In the genomic region with DNA sequence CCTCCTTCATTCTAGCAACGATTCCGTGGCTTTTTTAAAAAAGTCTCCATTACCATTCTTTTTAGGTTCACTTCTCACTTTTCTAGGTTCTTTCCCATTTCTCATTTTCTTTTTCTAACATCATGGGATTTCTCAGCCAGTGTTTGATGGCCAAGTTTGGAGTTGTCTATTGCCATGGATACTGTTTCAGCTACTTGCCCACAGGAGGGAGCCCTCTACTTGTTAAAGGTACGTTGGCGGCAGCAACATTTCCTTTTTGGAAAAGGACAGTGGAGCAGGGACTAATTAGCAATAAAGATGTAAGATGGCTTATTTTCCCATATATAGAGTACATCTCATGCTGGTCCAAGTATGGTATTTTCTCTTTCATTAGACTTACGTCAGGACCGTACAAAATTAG, we compare ENCODE assay signal across 9 cellular contexts.
DNase-seq lines count a peak whose midpoint lies in the region; TF ChIP-seq lines count a peak whose summit lies in the region.
"Had no signal": no experiment of that assay in that cellular context is flagged by ENCODE, and none has a peak within 500 bp of the region (broad histone marks: within the 10 kb centered on the region; RNA-seq: fewer than 3 reads in every experiment).

No MANE protein-coding gene starts in this region.

- H3K4me3 ChIP-seq in H7 (ENCODE audit: insufficient read depth, low read depth, low read length) (no peak overlapping the region), dorsolateral prefrontal cortex (no peak overlapping the region), right atrium auricular region (no peak overlapping the region), vagina (no peak overlapping the region)

- TF ChIP-seq POLR2A in vagina (IDR thresholded peaks at IDR 0.05) = no peak

- H3K9me3 ChIP-seq in right atrium auricular region = no peaks in the 10 kb centered on the region
- no peaks in the 10 kb centered on the region for H3K9me3 ChIP-seq in vagina

- TF ChIP-seq CTCF in dorsolateral prefrontal cortex (IDR thresholded peaks at IDR 0.05 in 54 of 56, conservative IDR thresholded peaks at IDR 0.05 in 2 of 56; ENCODE audit: low read depth in 1 of 56, partially characterized antibody in 56 of 56) (peak in 47 of 56 donors; percentile 11 to 61 (median 38)), right atrium auricular region (IDR thresholded peaks at IDR 0.05) (no peak), vagina (IDR thresholded peaks at IDR 0.05) (no peak)

- DNase-seq in H7 (peak; percentile 27), NCI-H460 (ENCODE audit: extremely low read depth, low read depth) (peak; percentile 32), dorsolateral prefrontal cortex (peak in 2 of 10 donors; percentile 36 to 45), putamen (ENCODE audit: low spot score) (peak; percentile 10), right atrium auricular region (ENCODE audit: low spot score) (no peak), vagina (ENCODE audit: extremely low spot score in 2 of 2) (no peak), GM03348 (ENCODE audit: low spot score) (no peak)
- no peak for DNase-seq in stimulated activated CD4-positive, alpha-beta T cell treated with anti-CD3 and anti-CD28 coated beads, Interleukin-2, amount 100 ng/mL, for 48 hours
- DNase-seq: naive B cell had no signal

- H3K27ac ChIP-seq in dorsolateral prefrontal cortex (no peak overlapping the region), right atrium auricular region (no peak overlapping the region), vagina (no peak overlapping the region)

- H3K27me3 ChIP-seq in H7 (ENCODE audit: control insufficient read depth, insufficient read depth, low read length) = no peaks in the 10 kb centered on the region
- H3K27me3 ChIP-seq in dorsolateral prefrontal cortex = no peaks in the 10 kb centered on the region
- no peaks in the 10 kb centered on the region for H3K27me3 ChIP-seq in right atrium auricular region
- no peaks in the 10 kb centered on the region for H3K27me3 ChIP-seq in vagina

- intact Hi-C loops in dorsolateral prefrontal cortex (cut with DNase I) = no loop called here
- intact Hi-C loops in vagina (cut with DNase I) = no loop called here

- H3K4me1 ChIP-seq in right atrium auricular region (no peaks in the 10 kb centered on the region), vagina (no peaks in the 10 kb centered on the region)

- H3K36me3 ChIP-seq in H7 (replicated peaks; ENCODE audit: control insufficient read depth, insufficient read depth, low read length) = no peaks in the 10 kb centered on the region
- H3K36me3 ChIP-seq in right atrium auricular region = no peaks in the 10 kb centered on the region
- H3K36me3 ChIP-seq in vagina = no peaks in the 10 kb centered on the region

Comparison
In these comparisons a context has a peak if more than half of its experiments do, and no peak if none do; other contexts are left out.
1. DNase-seq: peak in H7 (single experiment), NCI-H460 (single experiment) and putamen (single experiment); none in right atrium auricular region (single experiment), vagina (0 of 2), GM03348 (single experiment) and stimulated activated CD4-positive, alpha-beta T cell treated with anti-CD3 and anti-CD28 coated beads, Interleukin-2, amount 100 ng/mL, for 48 hours (0 of 2).
2. CTCF ChIP-seq: peak in dorsolateral prefrontal cortex (47 of 56); none in right atrium auricular region (0 of 2) and vagina (0 of 3).